1 cellular context compared by ENCODE assay signal in genomic region chr7:151598045-151598444, GRCh38.
TF ChIP-seq lines count a peak whose summit lies in the region.

No MANE protein-coding gene starts in this region.

TF ChIP-seq in WTC11, 78 proteins besides CTCF, POLR2A, EP300 and RAD21 (continued from another document):
- TF ChIP-seq HMGA2 (CRISPR knock-in tag; IDR thresholded peaks at IDR 0.05) (no peak), ZBTB43 (CRISPR knock-in tag; IDR thresholded peaks at IDR 0.05) (no peak), IRF2 (CRISPR knock-in tag; IDR thresholded peaks at IDR 0.05; ENCODE audit: borderline replicate concordance, low read depth) (no peak), CDX4 (CRISPR knock-in tag; IDR thresholded peaks at IDR 0.05; ENCODE audit: borderline replicate concordance) (no peak), USF2 (CRISPR knock-in tag; IDR thresholded peaks at IDR 0.05) (no peak), OVOL2 (CRISPR knock-in tag; IDR thresholded peaks at IDR 0.05; ENCODE audit: borderline replicate concordance) (no peak), ELF4 (CRISPR knock-in tag; IDR thresholded peaks at IDR 0.05; ENCODE audit: low read depth) (no peak), HMGXB4 (CRISPR knock-in tag; IDR thresholded peaks at IDR 0.05) (no peak), ATF2 (CRISPR knock-in tag; IDR thresholded peaks at IDR 0.05; ENCODE audit: borderline replicate concordance, low read depth) (no peak), TP53 (CRISPR knock-in tag; IDR thresholded peaks at IDR 0.05) (no peak), ZNF396 (CRISPR knock-in tag; IDR thresholded peaks at IDR 0.05; ENCODE audit: borderline replicate concordance) (no peak), GRHL2 (CRISPR knock-in tag; IDR thresholded peaks at IDR 0.05; ENCODE audit: insufficient replicate concordance, severe bottlenecking) (no peak), JUN (CRISPR knock-in tag; IDR thresholded peaks at IDR 0.05) (no peak), E2F1 (CRISPR knock-in tag; IDR thresholded peaks at IDR 0.05) (no peak), ZNF416 (CRISPR knock-in tag; IDR thresholded peaks at IDR 0.05) (no peak), NFYB (CRISPR knock-in tag; conservative IDR thresholded peaks at IDR 0.05; ENCODE audit: low read depth) (no peak), ZNF121 (CRISPR knock-in tag; IDR thresholded peaks at IDR 0.05) (no peak)
